In the genomic region with DNA sequence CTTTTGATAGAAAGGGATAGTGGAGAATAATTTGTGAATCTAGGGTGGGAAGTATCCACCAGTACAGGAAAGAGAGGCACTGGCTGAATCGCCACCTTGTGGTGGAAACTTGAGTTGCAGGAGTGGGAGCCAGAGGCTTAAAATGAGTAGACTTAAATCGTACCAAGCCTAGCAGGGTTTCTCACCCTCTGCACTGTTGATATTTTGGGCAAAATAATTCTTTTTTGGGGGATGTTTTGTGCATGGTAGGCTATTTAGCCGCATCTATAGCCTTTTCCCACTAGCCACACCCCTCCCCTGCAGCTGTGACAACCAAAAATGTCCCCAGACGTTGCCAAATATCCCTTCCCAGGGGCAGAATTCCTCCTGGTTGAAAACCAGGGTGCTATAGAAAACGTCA, we compare ENCODE assay signal across 8 cellular contexts.
DNase-seq lines count a peak whose midpoint lies in the region; ATAC-seq, FAIRE-seq and TF ChIP-seq lines count a peak whose summit lies in the region.

No MANE protein-coding gene starts in this region.

- H3K27ac ChIP-seq in CD4-positive, CD25-positive, alpha-beta regulatory T cell (ENCODE audit: insufficient read depth, low read length, poor library complexity, severe bottlenecking), result no peak overlapping the region

- peaks cover 47% of the 10 kb centered on the region for H3K27me3 Mint-ChIP-seq in CD4-positive, CD25-positive, alpha-beta regulatory T cell
- peaks cover 19% of the 10 kb centered on the region for H3K27me3 Mint-ChIP-seq in WTC11 (ENCODE audit: low read depth)

- peaks cover 3% of the 10 kb centered on the region for H3K27me3 ChIP-seq in CD4-positive, CD25-positive, alpha-beta regulatory T cell (ENCODE audit: control insufficient read depth, insufficient read depth, low read length)
- H3K27me3 ChIP-seq in bronchial epithelial cell (ENCODE audit: control insufficient read depth, insufficient read depth, low read length), result peaks cover 2% of the 10 kb centered on the region

- no peaks in the 10 kb centered on the region for H3K4me1 Mint-ChIP-seq in CD4-positive, CD25-positive, alpha-beta regulatory T cell
- H3K4me1 Mint-ChIP-seq in WTC11, result peaks cover 6% of the 10 kb centered on the region; the same call in 1 of the 2 replicates

- no peaks in the 10 kb centered on the region for H3K36me3 ChIP-seq in CD4-positive, CD25-positive, alpha-beta regulatory T cell (ENCODE audit: control insufficient read depth, insufficient read depth, low read length)
- no peaks in the 10 kb centered on the region for H3K36me3 ChIP-seq in bronchial epithelial cell (ENCODE audit: control insufficient read depth, insufficient read depth, low read length)

- no peak overlapping the region for H3K4me3 Mint-ChIP-seq in CD4-positive, CD25-positive, alpha-beta regulatory T cell
- H3K4me3 Mint-ChIP-seq in WTC11, result no peak overlapping the region

- POLR2A ChIA-PET in WTC11 (lab: Charles Lee), result no interaction called here

- peak; percentile 55 for FAIRE-seq in bronchial epithelial cell (lab: Jason Lieb, UNC)

- H3K4me1 ChIP-seq in CD4-positive, CD25-positive, alpha-beta regulatory T cell (ENCODE audit: control insufficient read depth, insufficient read depth, low read length, poor library complexity, severe bottlenecking), result no peaks in the 10 kb centered on the region

- H3K27ac Mint-ChIP-seq in CD4-positive, CD25-positive, alpha-beta regulatory T cell, result no peak overlapping the region
- H3K27ac Mint-ChIP-seq in WTC11, result no peak overlapping the region

- peak; percentile 63 to 72 for ATAC-seq in CD4-positive, CD25-positive, alpha-beta regulatory T cell (ENCODE audit: low read depth in 2 of 2)
- ATAC-seq in GM21723 (IDR thresholded peaks at IDR 0.05; ENCODE audit: unreplicated experiment) (peak; percentile 61), WTC11 (peak; percentile 88), HG03432 (IDR thresholded peaks at IDR 0.05; ENCODE audit: unreplicated experiment) (no peak)

- H3K9me3 Mint-ChIP-seq in CD4-positive, CD25-positive, alpha-beta regulatory T cell, result peaks cover 0 to 2% (median 0%) of the 10 kb centered on the region in 7 donors
- H3K9me3 Mint-ChIP-seq in WTC11, result peaks cover 8% of the 10 kb centered on the region; the same call in 1 of the 2 replicates

- CTCF ChIA-PET in WTC11 (lab: Charles Lee), result interaction anchor here (1.1 to 2.9 kb wide), 3 partner anchors 14 to 188 kb away, joined by 3 to 47 read pairs (median 9); no protein-coding TSS in a partner anchor

- no peak overlapping the region for H3K4me3 ChIP-seq in CD4-positive, CD25-positive, alpha-beta regulatory T cell (ENCODE audit: low read depth, low read length)
- no peak overlapping the region for H3K4me3 ChIP-seq in bronchial epithelial cell (ENCODE audit: low read depth, low read length)

- no peaks in the 10 kb centered on the region for H3K9me3 ChIP-seq in CD4-positive, CD25-positive, alpha-beta regulatory T cell (ENCODE audit: control insufficient read depth in 2 of 2, low read length in 2 of 2)

- peak; percentile 88 for TF ChIP-seq CTCF in WTC11 (IDR thresholded peaks at IDR 0.05)
- TF ChIP-seq CTCF in bronchial epithelial cell (IDR thresholded peaks at IDR 0.05; ENCODE audit: insufficient read depth, low read length, severe bottlenecking), result peak; percentile 84

- H3K36me3 Mint-ChIP-seq in CD4-positive, CD25-positive, alpha-beta regulatory T cell, result no peaks in the 10 kb centered on the region
- H3K36me3 Mint-ChIP-seq in WTC11, result no peaks in the 10 kb centered on the region

- peak; percentile 64 to 78 (median 70) for DNase-seq in CD4-positive, CD25-positive, alpha-beta regulatory T cell
- DNase-seq in NCI-H2107 treated with DMSO at 0.1 percent for 48 hours (lab: John Stamatoyannopoulos, UW; ENCODE audit: unreplicated experiment) (peak; percentile 22), WTC11 (ENCODE audit: low spot score) (peak; percentile 89), bronchial epithelial cell (ENCODE audit: low read depth) (peak; percentile 65), islet precursor cell (peak; percentile 84)
- DNase-seq in stimulated activated CD4-positive, alpha-beta T cell treated with anti-CD3 and anti-CD28 coated beads, Interleukin-1b, Interleukin-23, amount 100 ng/mL, for 4 hours (ENCODE audit: low read depth in 2 of 2), result peak; percentile 76 to 83

TF ChIP-seq in WTC11, 78 proteins besides CTCF, POLR2A, EP300 and RAD21 (continues in another document):
- TF ChIP-seq ATF1 (CRISPR knock-in tag; IDR thresholded peaks at IDR 0.05) (no peak), E2F4 (CRISPR knock-in tag; IDR thresholded peaks at IDR 0.05; ENCODE audit: borderline replicate concordance, low read depth) (no peak), SOX15 (CRISPR knock-in tag; IDR thresholded peaks at IDR 0.05) (no peak), PRDM15 (CRISPR knock-in tag; IDR thresholded peaks at IDR 0.05) (no peak), SP1 (CRISPR knock-in tag; conservative IDR thresholded peaks at IDR 0.05) (no peak), ZBTB21 (CRISPR knock-in tag; IDR thresholded peaks at IDR 0.05; ENCODE audit: borderline replicate concordance) (no peak), E2F5 (CRISPR knock-in tag; IDR thresholded peaks at IDR 0.05) (no peak), NFE2L1 (CRISPR knock-in tag; IDR thresholded peaks at IDR 0.05) (no peak), ETV6 (CRISPR knock-in tag; IDR thresholded peaks at IDR 0.05) (no peak), ATF3 (CRISPR knock-in tag; conservative IDR thresholded peaks at IDR 0.05) (no peak), GTF2I (CRISPR knock-in tag; conservative IDR thresholded peaks at IDR 0.05) (no peak), MYBL2 (CRISPR knock-in tag; IDR thresholded peaks at IDR 0.05) (no peak), ZNF263 (CRISPR knock-in tag; IDR thresholded peaks at IDR 0.05; ENCODE audit: low read depth) (no peak)
- TF ChIP-seq, protein P1, sequence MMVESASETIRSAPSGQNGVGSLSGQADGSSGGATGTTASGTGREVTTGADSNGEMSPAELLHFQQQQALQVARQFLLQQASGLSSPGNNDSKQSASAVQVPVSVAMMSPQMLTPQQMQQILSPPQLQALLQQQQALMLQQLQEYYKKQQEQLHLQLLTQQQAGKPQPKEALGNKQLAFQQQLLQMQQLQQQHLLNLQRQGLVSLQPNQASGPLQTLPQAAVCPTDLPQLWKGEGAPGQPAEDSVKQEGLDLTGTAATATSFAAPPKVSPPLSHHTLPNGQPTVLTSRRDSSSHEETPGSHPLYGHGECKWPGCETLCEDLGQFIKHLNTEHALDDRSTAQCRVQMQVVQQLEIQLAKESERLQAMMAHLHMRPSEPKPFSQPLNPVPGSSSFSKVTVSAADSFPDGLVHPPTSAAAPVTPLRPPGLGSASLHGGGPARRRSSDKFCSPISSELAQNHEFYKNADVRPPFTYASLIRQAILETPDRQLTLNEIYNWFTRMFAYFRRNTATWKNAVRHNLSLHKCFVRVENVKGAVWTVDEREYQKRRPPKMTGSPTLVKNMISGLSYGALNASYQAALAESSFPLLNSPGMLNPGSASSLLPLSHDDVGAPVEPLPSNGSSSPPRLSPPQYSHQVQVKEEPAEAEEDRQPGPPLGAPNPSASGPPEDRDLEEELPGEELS (CRISPR knock-in tag; IDR thresholded peaks at IDR 0.05), result no peak

Comparison
In these comparisons a context has a peak if more than half of its experiments do, and no peak if none do; other contexts are left out.
1. DNase-seq: peak in every context shown above with its lines; median percentile 89 in WTC11; 84 in islet precursor cell; 80 in stimulated activated CD4-positive, alpha-beta T cell treated with anti-CD3 and anti-CD28 coated beads, Interleukin-1b, Interleukin-23, amount 100 ng/mL, for 4 hours; 70 in CD4-positive, CD25-positive, alpha-beta regulatory T cell; 65 in bronchial epithelial cell; 22 in NCI-H2107 treated with DMSO at 0.1 percent for 48 hours.